ENCODE assay signal across 8 cellular contexts in the genomic region with DNA sequence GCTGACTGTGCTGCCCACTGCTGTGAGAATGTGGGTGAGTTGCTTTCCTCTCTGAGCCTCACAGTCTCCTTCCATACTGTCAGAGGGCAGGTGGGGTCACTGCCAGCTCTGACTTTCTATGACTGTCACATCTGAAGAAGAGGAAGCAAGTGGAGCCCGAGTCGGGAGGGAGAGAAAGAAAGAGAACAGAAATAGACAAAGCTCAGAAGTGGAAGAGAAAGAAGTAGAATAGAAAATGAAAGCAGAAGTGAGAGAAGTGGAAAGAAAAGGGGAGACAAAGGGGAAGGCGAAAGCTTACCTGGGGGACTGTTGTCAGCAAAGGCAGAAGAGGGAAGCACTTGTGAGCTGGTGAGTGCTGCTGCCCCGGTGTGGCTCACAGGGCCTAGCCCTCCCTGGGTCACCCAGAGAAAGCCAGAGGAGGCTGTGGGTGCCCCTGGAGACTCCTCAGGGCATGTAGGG. TPM values are rescaled to one million over a fixed set of nuclear protein-coding genes. Genes with fewer than 3 reads are reported as not detected.
DNase-seq lines count a peak whose midpoint lies in the region; ATAC-seq and TF ChIP-seq lines count a peak whose summit lies in the region.

No MANE protein-coding gene starts in this region.

- no peaks in the 10 kb centered on the region for H3K36me3 Mint-ChIP-seq in activated T-helper 17 cell treated with anti-CD3 and anti-CD28 coated beads, Interleukin-2, amount 50 U/mL, for 72 hours (ENCODE audit: low read depth)
- H3K36me3 Mint-ChIP-seq in WTC11: no peaks in the 10 kb centered on the region

- POLR2A ChIA-PET in WTC11 (lab: Charles Lee): no interaction called here

- no peaks in the 10 kb centered on the region for H3K4me1 ChIP-seq in vagina

- H3K4me3 ChIP-seq in vagina: no peak overlapping the region

- peaks cover 4% of the 10 kb centered on the region for H3K4me1 Mint-ChIP-seq in activated T-helper 17 cell treated with anti-CD3 and anti-CD28 coated beads, Interleukin-2, amount 50 U/mL, for 72 hours
- peaks cover 13% of the 10 kb centered on the region for H3K4me1 Mint-ChIP-seq in WTC11

- no peaks in the 10 kb centered on the region for H3K9me3 ChIP-seq in vagina

- TF ChIP-seq CTCF in GM13977 (IDR thresholded peaks at IDR 0.05; ENCODE audit: extremely low read depth, insufficient read depth, missing control alignments): peak; percentile 26
- TF ChIP-seq CTCF in WTC11 (IDR thresholded peaks at IDR 0.05): no peak
- no peak for TF ChIP-seq CTCF in vagina (IDR thresholded peaks at IDR 0.05)

- H3K36me3 ChIP-seq in vagina: no peaks in the 10 kb centered on the region

- H3K27me3 ChIP-seq in vagina: no peaks in the 10 kb centered on the region

- peaks cover 3% of the 10 kb centered on the region for H3K27me3 Mint-ChIP-seq in activated T-helper 17 cell treated with anti-CD3 and anti-CD28 coated beads, Interleukin-2, amount 50 U/mL, for 72 hours
- no peaks in the 10 kb centered on the region for H3K27me3 Mint-ChIP-seq in WTC11 (ENCODE audit: low read depth)

- H3K4me3 Mint-ChIP-seq in activated T-helper 17 cell treated with anti-CD3 and anti-CD28 coated beads, Interleukin-2, amount 50 U/mL, for 72 hours: peak overlapping the region; percentile 4
- H3K4me3 Mint-ChIP-seq in WTC11: no peak overlapping the region

- no peak overlapping the region for H3K27ac ChIP-seq in vagina

- intact Hi-C loops in vagina (cut with DNase I): no loop called here

- no peak for TF ChIP-seq POLR2A in vagina (IDR thresholded peaks at IDR 0.05)

- H3K27ac Mint-ChIP-seq in activated T-helper 17 cell treated with anti-CD3 and anti-CD28 coated beads, Interleukin-2, amount 50 U/mL, for 72 hours: no peak overlapping the region
- no peak overlapping the region for H3K27ac Mint-ChIP-seq in WTC11

- ATAC-seq in GM19467 (IDR thresholded peaks at IDR 0.05; ENCODE audit: unreplicated experiment) (peak; percentile 94), HG03342 (IDR thresholded peaks at IDR 0.05; ENCODE audit: unreplicated experiment) (peak; percentile 95), WTC11 (no peak)
- ATAC-seq in activated T-helper 17 cell treated with anti-CD3 and anti-CD28 coated beads, Interleukin-2, amount 50 U/mL, for 72 hours (replicated peaks): peak; percentile 33

- no peaks in the 10 kb centered on the region for H3K9me3 Mint-ChIP-seq in activated T-helper 17 cell treated with anti-CD3 and anti-CD28 coated beads, Interleukin-2, amount 50 U/mL, for 72 hours
- H3K9me3 Mint-ChIP-seq in WTC11: peaks cover 6% of the 10 kb centered on the region

- in situ Hi-C loops in GM13977 (cut with MboI; ENCODE audit: low pct_unique_long_range_greater_than_20kb, low sequenced_read_pairs, unreplicated experiment): no loop called here

- DNase-seq in GM13977 (ENCODE audit: low spot score) (peak; percentile 70), WTC11 (ENCODE audit: low spot score) (no peak), vagina (ENCODE audit: extremely low spot score in 2 of 2) (no peak), NCI-H2196 (lab: John Stamatoyannopoulos, UW; ENCODE audit: unreplicated experiment) (no peak), NCI-H1930 (lab: John Stamatoyannopoulos, UW) (no peak)

- CTCF ChIA-PET in WTC11 (lab: Charles Lee): interaction anchor here (1.0 kb wide), 1 partner anchor 58 kb away, joined by 4 read pairs; a partner anchor contains a TSS

TF ChIP-seq in WTC11, 78 proteins besides CTCF, POLR2A, EP300 and RAD21:
- no peak for TF ChIP-seq SP1 (CRISPR knock-in tag; conservative IDR thresholded peaks at IDR 0.05)
- TF ChIP-seq ZNF317 (CRISPR knock-in tag; IDR thresholded peaks at IDR 0.05; ENCODE audit: borderline replicate concordance, low read depth): no peak

RNA-seq across cellular contexts. Expression of a gene that starts 57.9 kb away (rescaled TPM):
- 1 to 10 TPM; 1.2 to 1.3 TPM for total RNA-seq in activated T-helper 17 cell treated with anti-CD3 and anti-CD28 coated beads, Interleukin-2, amount 50 U/mL, for 72 hours
- total RNA-seq in WTC11 (2021) (7.0 to 9.9 TPM (median 8.2 TPM) in 3 replicates), vagina (2.2 TPM)
